Comparison of ENCODE assay signal across 15 cellular contexts in genomic region chr22:42892571-42893316, GRCh38. TPM values are rescaled to one million over a fixed set of nuclear protein-coding genes. Genes with fewer than 3 reads are reported as not detected.
DNase-seq lines count a peak whose midpoint lies in the region; ATAC-seq lines count a peak whose summit lies in the region.
"Had no signal": no experiment of that assay in that cellular context is flagged by ENCODE, and none has a peak within 500 bp of the region (broad histone marks: within the 10 kb centered on the region; RNA-seq: fewer than 3 reads in every experiment).

No MANE protein-coding gene starts in this region.

- H3K9me3 Mint-ChIP-seq in activated naive CD8-positive, alpha-beta T cell treated with anti-CD3 and anti-CD28 coated beads, Interleukin-2, amount 50 U/mL, for 24 hours: no peaks in the 10 kb centered on the region

- H3K9me3 ChIP-seq in SJCRH30 (replicated peaks): no peaks in the 10 kb centered on the region
- H3K9me3 ChIP-seq: suprapubic skin had no signal

- peak; percentile 30 to 32 for DNase-seq in NOMO-1 (lab: John Stamatoyannopoulos, UW; ENCODE audit: unreplicated experiment in 2 of 2)
- no peak for DNase-seq in NOMO-1 treated with dmso at 0.1 percent for 144 hours (lab: John Stamatoyannopoulos, UW; ENCODE audit: unreplicated experiment)
- DNase-seq in SJCRH30: peak; percentile 35 to 55
- peak in 4 of 49 donors; percentile 12 to 42 (median 18) for DNase-seq in substantia nigra (lab: John Stamatoyannopoulos, UW)
- DNase-seq in posterior cingulate gyrus: no peak
- no peak for DNase-seq in activated naive CD8-positive, alpha-beta T cell treated with anti-CD3 and anti-CD28 coated beads, Interleukin-2, amount 50 U/mL, for 24 hours
- DNase-seq: activated CD8-positive, alpha-beta memory T cell treated with anti-CD3 and anti-CD28 coated beads for 24 hours; activated naive CD4-positive, alpha-beta T cell treated with anti-CD3 and anti-CD28 coated beads, Interleukin-2, amount 50 U/mL, for 16 hours; DMS79; foreskin keratinocyte; NCI-H1092 treated with DMSO at 0.1 percent for 48 hours; NCI-H82 had no signal

- H3K4me3 ChIP-seq in SJCRH30: no peak overlapping the region
- H3K4me3 ChIP-seq: suprapubic skin had no signal

- H3K36me3 ChIP-seq in SJCRH30: peaks cover 26% of the 10 kb centered on the region

- H3K27ac ChIP-seq in SJCRH30 (no peak overlapping the region), layer of hippocampus (ENCODE audit: low read depth, low read length) (peak overlapping the region; percentile 31), substantia nigra (ENCODE audit: low read depth, low read length, poor library complexity, severe bottlenecking) (peak overlapping the region; percentile 60)
- H3K27ac ChIP-seq: foreskin keratinocyte, suprapubic skin had no signal

- intact Hi-C loops in posterior cingulate gyrus (cut with DNase I): no loop called here

- H3K27me3 Mint-ChIP-seq in activated naive CD8-positive, alpha-beta T cell treated with anti-CD3 and anti-CD28 coated beads, Interleukin-2, amount 50 U/mL, for 24 hours: no peaks in the 10 kb centered on the region

- H3K36me3 Mint-ChIP-seq in activated naive CD8-positive, alpha-beta T cell treated with anti-CD3 and anti-CD28 coated beads, Interleukin-2, amount 50 U/mL, for 24 hours (ENCODE audit: low read depth): peaks cover 5% of the 10 kb centered on the region

- peaks cover 41% of the 10 kb centered on the region for H3K4me1 Mint-ChIP-seq in activated naive CD8-positive, alpha-beta T cell treated with anti-CD3 and anti-CD28 coated beads, Interleukin-2, amount 50 U/mL, for 24 hours

- H3K4me3 Mint-ChIP-seq in activated naive CD8-positive, alpha-beta T cell treated with anti-CD3 and anti-CD28 coated beads, Interleukin-2, amount 50 U/mL, for 24 hours: no peak overlapping the region

- no peak for ATAC-seq in activated naive CD8-positive, alpha-beta T cell treated with anti-CD3 and anti-CD28 coated beads, Interleukin-2, amount 50 U/mL, for 24 hours
- no peak for ATAC-seq in HG02571 (IDR thresholded peaks at IDR 0.05; ENCODE audit: unreplicated experiment)
- ATAC-seq: foreskin keratinocyte had no signal

- H3K27ac Mint-ChIP-seq in activated naive CD8-positive, alpha-beta T cell treated with anti-CD3 and anti-CD28 coated beads, Interleukin-2, amount 50 U/mL, for 24 hours: no peak overlapping the region

- H3K27me3 ChIP-seq in SJCRH30: no peaks in the 10 kb centered on the region
- H3K27me3 ChIP-seq in layer of hippocampus (ENCODE audit: control insufficient read depth, insufficient read depth, low read length): no peaks in the 10 kb centered on the region
- H3K27me3 ChIP-seq: foreskin keratinocyte, suprapubic skin had no signal

- H3K4me1 ChIP-seq in SJCRH30: no peaks in the 10 kb centered on the region; the same call in 1 of the 2 replicates
- H3K4me1 ChIP-seq: foreskin keratinocyte had no signal

RNA-seq across cellular contexts. Expression of gene ARFGAP3, which starts 35.7 kb away (rescaled TPM):
- 47.2 and 47.5 TPM in 2 replicates for total RNA-seq in SJCRH30 (2014; rRNA removed; shearing (Covaris generic))

Comparison
In these comparisons a context has a peak if more than half of its experiments do, and no peak if none do; other contexts are left out.
1. DNase-seq: peak in NOMO-1 (2 of 2) and SJCRH30 (2 of 2); none in NOMO-1 treated with dmso at 0.1 percent for 144 hours (single experiment), posterior cingulate gyrus (0 of 10) and activated naive CD8-positive, alpha-beta T cell treated with anti-CD3 and anti-CD28 coated beads, Interleukin-2, amount 50 U/mL, for 24 hours (single experiment).